In the genomic region with DNA sequence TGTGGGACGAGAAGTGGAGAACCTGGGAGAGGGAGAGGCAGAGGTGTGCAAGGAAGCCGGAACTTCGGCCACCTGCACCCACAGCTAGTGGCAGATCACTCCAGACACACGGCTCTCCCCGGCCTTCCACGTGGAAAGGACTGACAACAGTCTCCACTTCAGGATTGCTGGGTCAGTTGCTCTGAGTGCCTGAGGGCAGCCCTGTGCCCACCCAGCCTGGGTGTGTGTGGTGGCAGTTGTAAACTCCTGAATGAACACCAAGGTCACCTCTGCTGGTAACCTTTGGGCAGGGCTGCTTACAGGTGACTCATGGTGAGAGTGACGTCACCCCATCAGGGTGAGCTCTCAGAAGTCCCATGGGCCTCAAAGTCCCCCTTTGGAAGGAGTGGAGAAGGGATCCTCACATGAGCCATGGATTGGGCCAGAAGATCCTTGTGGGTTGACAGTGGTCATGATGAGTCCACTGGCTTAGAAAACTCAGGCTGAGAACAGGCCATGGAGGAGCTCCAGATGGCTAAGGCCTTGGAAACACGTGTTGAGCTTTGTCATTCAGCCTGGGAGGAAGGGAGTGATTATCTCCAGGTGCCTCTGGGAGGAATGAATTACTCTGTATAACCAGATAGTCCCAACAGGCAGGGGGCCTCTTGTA, we compare ENCODE assay signal across 12 cellular contexts.
DNase-seq lines count a peak whose midpoint lies in the region; ATAC-seq and TF ChIP-seq lines count a peak whose summit lies in the region.
"Had no signal": no experiment of that assay in that cellular context is flagged by ENCODE, and none has a peak within 500 bp of the region (broad histone marks: within the 10 kb centered on the region; RNA-seq: fewer than 3 reads in every experiment).

No MANE protein-coding gene starts in this region.

- H3K36me3 ChIP-seq in OCI-LY1 (ENCODE audit: insufficient read depth, low read length), result peaks cover 51% of the 10 kb centered on the region; the same call in 1 of the 2 replicates
- H3K36me3 ChIP-seq in SK-N-SH (replicated peaks in 1 of 2; ENCODE audit: control insufficient read depth in 1 of 2, insufficient read depth in 2 of 2, low read length in 1 of 2), result peaks cover 0 to 17% of the 10 kb centered on the region in 2 experiments

- no peak for TF ChIP-seq RAD21 in SK-N-SH (IDR thresholded peaks at IDR 0.05; ENCODE audit: low read length)

- no peak overlapping the region for H3K4me3 Mint-ChIP-seq in stimulated activated memory B cell treated with anti-CD40 and anti-IgM and Interleukin-4, amounts not matched to agents 10 μg/mL and 1 μg/mL and 100 μg/mL, for 72 hours

- H3K4me1 ChIP-seq in OCI-LY1 (ENCODE audit: insufficient read depth, low read length, severe bottlenecking) (peaks cover 55% of the 10 kb centered on the region), SK-N-SH (ENCODE audit: control insufficient read depth in 1 of 2, insufficient read depth in 2 of 2, low read depth in 1 of 2, low read length in 1 of 2) (peaks cover 3 to 36% of the 10 kb centered on the region in 2 experiments; a peak in 2 of 4 replicates)

- H3K27me3 ChIP-seq in OCI-LY1 (ENCODE audit: insufficient read depth, low read length) (no peaks in the 10 kb centered on the region), SK-N-SH (ENCODE audit: insufficient read depth) (no peaks in the 10 kb centered on the region)
- H3K27me3 ChIP-seq: ascending aorta had no signal

- no peaks in the 10 kb centered on the region for H3K27me3 Mint-ChIP-seq in stimulated activated memory B cell treated with anti-CD40 and anti-IgM and Interleukin-4, amounts not matched to agents 10 μg/mL and 1 μg/mL and 100 μg/mL, for 72 hours

- TF ChIP-seq EP300 in SK-N-SH (IDR thresholded peaks at IDR 0.05; ENCODE audit: borderline replicate concordance in 1 of 2, low read depth in 1 of 2, low read length in 1 of 2), result no peak

- H3K27ac ChIP-seq in OCI-LY1 (ENCODE audit: low read depth, low read length, poor library complexity, severe bottlenecking) (peak overlapping the region; percentile 80), SK-N-SH (ENCODE audit: low read depth in 2 of 2, low read length in 1 of 2) (no peak overlapping the region; a peak in 1 of 4 replicates)
- H3K27ac ChIP-seq: ascending aorta, C4-2B had no signal

- WGBS in SK-N-SH (ENCODE audit: low lambda C conversion rate), result 96% methylated on average over 6 of the region's 8 CpGs

- H3K4me2 ChIP-seq in OCI-LY1 (ENCODE audit: low read length) (no peak overlapping the region), SK-N-SH (no peak overlapping the region)

- no peaks in the 10 kb centered on the region for H4K20me1 ChIP-seq in OCI-LY1 (ENCODE audit: insufficient read depth, low read length)
- peaks cover 17% of the 10 kb centered on the region; the same call in 1 of the 2 replicates for H4K20me1 ChIP-seq in SK-N-SH (ENCODE audit: insufficient read depth)

- DNase-seq in activated naive CD4-positive, alpha-beta T cell treated with Interleukin-2 at 50 U/mL for 16 hours, result peak; percentile 27
- no peak for DNase-seq in activated naive CD4-positive, alpha-beta T cell (lab: John Stamatoyannopoulos, UW)
- DNase-seq in epithelial cell of esophagus (ENCODE audit: low read depth), result peak; percentile 67
- DNase-seq in iPS-NIHi7 (ENCODE audit: extremely low spot score), result no peak
- DNase-seq in SK-N-SH, result no peak
- DNase-seq: head of caudate nucleus, NCI-H1092 treated with DMSO at 0.1 percent for 48 hours had no signal

- H3K4me3 ChIP-seq in OCI-LY1 (ENCODE audit: low read depth, low read length, poor library complexity, severe bottlenecking) (no peak overlapping the region), epithelial cell of esophagus (ENCODE audit: low read length) (no peak overlapping the region), SK-N-SH (ENCODE audit: low read depth in 2 of 2, low read length in 1 of 2) (no peak overlapping the region)
- H3K4me3 ChIP-seq: ascending aorta had no signal

- H3F3A ChIP-seq in OCI-LY1 (ENCODE audit: insufficient read depth, low read length), result no peaks in the 10 kb centered on the region
- no peaks in the 10 kb centered on the region for H3F3A ChIP-seq in SK-N-SH (replicated peaks; ENCODE audit: insufficient read depth)

- no peak for TF ChIP-seq CTCF in OCI-LY1 (IDR thresholded peaks at IDR 0.05; ENCODE audit: low read length)
- TF ChIP-seq CTCF in epithelial cell of esophagus (IDR thresholded peaks at IDR 0.05; ENCODE audit: insufficient read depth, low read depth, low read length, missing control alignments), result no peak
- no peak for TF ChIP-seq CTCF in SK-N-SH (IDR thresholded peaks at IDR 0.05)

- H3K4me1 Mint-ChIP-seq in stimulated activated memory B cell treated with anti-CD40 and anti-IgM and Interleukin-4, amounts not matched to agents 10 μg/mL and 1 μg/mL and 100 μg/mL, for 72 hours, result peaks cover 49% of the 10 kb centered on the region

- peak; percentile 31 for ATAC-seq in stimulated activated memory B cell treated with anti-CD40 and anti-IgM and Interleukin-4, amounts not matched to agents 10 μg/mL and 1 μg/mL and 100 μg/mL, for 72 hours
- no peak for ATAC-seq in GM21390 (IDR thresholded peaks at IDR 0.05; ENCODE audit: unreplicated experiment)

- H3K9me3 Mint-ChIP-seq in stimulated activated memory B cell treated with anti-CD40 and anti-IgM and Interleukin-4, amounts not matched to agents 10 μg/mL and 1 μg/mL and 100 μg/mL, for 72 hours, result no peaks in the 10 kb centered on the region

- H3K36me3 Mint-ChIP-seq in stimulated activated memory B cell treated with anti-CD40 and anti-IgM and Interleukin-4, amounts not matched to agents 10 μg/mL and 1 μg/mL and 100 μg/mL, for 72 hours, result peaks cover 21% of the 10 kb centered on the region

- H3K9me3 ChIP-seq in OCI-LY1 (ENCODE audit: low read length), result no peaks in the 10 kb centered on the region
- H3K9me3 ChIP-seq in SK-N-SH, result no peaks in the 10 kb centered on the region
- H3K9me3 ChIP-seq: ascending aorta had no signal

- no peak overlapping the region; the same call in 1 of the 2 replicates for H3K9ac ChIP-seq in OCI-LY1 (ENCODE audit: low read length)
- H3K9ac ChIP-seq in SK-N-SH, result no peak overlapping the region

- CTCF ChIA-PET in SK-N-SH (lab: Yijun Ruan, JAX), result interaction anchor here (0.6 to 2.3 kb wide), 7 partner anchors 10 to 73 kb away, joined by 3 to 10 read pairs (median 3); no protein-coding TSS in a partner anchor

- H3K79me2 ChIP-seq in OCI-LY1 (ENCODE audit: insufficient read depth, low read length) (peaks cover 32% of the 10 kb centered on the region), SK-N-SH (ENCODE audit: insufficient read depth) (peaks cover 24% of the 10 kb centered on the region; the same call in 1 of the 2 replicates)

- no peak overlapping the region for H3K27ac Mint-ChIP-seq in stimulated activated memory B cell treated with anti-CD40 and anti-IgM and Interleukin-4, amounts not matched to agents 10 μg/mL and 1 μg/mL and 100 μg/mL, for 72 hours

- no peak overlapping the region for H2AFZ ChIP-seq in OCI-LY1 (ENCODE audit: low read length)
- no peak overlapping the region for H2AFZ ChIP-seq in SK-N-SH (ENCODE audit: low read depth)

- H3K9me2 ChIP-seq in OCI-LY1 (ENCODE audit: low read depth, low read length) (no peaks in the 10 kb centered on the region), SK-N-SH (no peaks in the 10 kb centered on the region)

- POLR2A ChIA-PET in SK-N-SH (lab: Yijun Ruan, JAX), result no interaction called here

TF ChIP-seq in SK-N-SH, 30 proteins besides CTCF, POLR2A, EP300 and RAD21 (continues in another document):
- TF ChIP-seq POLR2AphosphoS5 (IDR thresholded peaks at IDR 0.05; ENCODE audit: low read depth, low read length) (no peak), RCOR1 (IDR thresholded peaks at IDR 0.05; ENCODE audit: low read length) (no peak), SMC3 (IDR thresholded peaks at IDR 0.05; ENCODE audit: low read depth, low read length) (no peak), FOXM1 (IDR thresholded peaks at IDR 0.05; ENCODE audit: low read depth) (no peak), MEF2A (IDR thresholded peaks at IDR 0.05; ENCODE audit: borderline replicate concordance, low read depth) (no peak), ELF1 (IDR thresholded peaks at IDR 0.05) (no peak), TAF1 (IDR thresholded peaks at IDR 0.05; ENCODE audit: borderline replicate concordance, low read depth, low read length) (no peak), SIN3A (IDR thresholded peaks at IDR 0.05; ENCODE audit: borderline replicate concordance, low read depth, low read length) (no peak), RFX5 (IDR thresholded peaks at IDR 0.05; ENCODE audit: low read length) (no peak), MXI1 (IDR thresholded peaks at IDR 0.05; ENCODE audit: low read depth, low read length) (no peak)
- TF ChIP-seq, protein P1, sequence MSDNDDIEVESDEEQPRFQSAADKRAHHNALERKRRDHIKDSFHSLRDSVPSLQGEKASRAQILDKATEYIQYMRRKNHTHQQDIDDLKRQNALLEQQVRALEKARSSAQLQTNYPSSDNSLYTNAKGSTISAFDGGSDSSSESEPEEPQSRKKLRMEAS (IDR thresholded peaks at IDR 0.05; ENCODE audit: low read depth), result no peak
- TF ChIP-seq, protein P2, sequence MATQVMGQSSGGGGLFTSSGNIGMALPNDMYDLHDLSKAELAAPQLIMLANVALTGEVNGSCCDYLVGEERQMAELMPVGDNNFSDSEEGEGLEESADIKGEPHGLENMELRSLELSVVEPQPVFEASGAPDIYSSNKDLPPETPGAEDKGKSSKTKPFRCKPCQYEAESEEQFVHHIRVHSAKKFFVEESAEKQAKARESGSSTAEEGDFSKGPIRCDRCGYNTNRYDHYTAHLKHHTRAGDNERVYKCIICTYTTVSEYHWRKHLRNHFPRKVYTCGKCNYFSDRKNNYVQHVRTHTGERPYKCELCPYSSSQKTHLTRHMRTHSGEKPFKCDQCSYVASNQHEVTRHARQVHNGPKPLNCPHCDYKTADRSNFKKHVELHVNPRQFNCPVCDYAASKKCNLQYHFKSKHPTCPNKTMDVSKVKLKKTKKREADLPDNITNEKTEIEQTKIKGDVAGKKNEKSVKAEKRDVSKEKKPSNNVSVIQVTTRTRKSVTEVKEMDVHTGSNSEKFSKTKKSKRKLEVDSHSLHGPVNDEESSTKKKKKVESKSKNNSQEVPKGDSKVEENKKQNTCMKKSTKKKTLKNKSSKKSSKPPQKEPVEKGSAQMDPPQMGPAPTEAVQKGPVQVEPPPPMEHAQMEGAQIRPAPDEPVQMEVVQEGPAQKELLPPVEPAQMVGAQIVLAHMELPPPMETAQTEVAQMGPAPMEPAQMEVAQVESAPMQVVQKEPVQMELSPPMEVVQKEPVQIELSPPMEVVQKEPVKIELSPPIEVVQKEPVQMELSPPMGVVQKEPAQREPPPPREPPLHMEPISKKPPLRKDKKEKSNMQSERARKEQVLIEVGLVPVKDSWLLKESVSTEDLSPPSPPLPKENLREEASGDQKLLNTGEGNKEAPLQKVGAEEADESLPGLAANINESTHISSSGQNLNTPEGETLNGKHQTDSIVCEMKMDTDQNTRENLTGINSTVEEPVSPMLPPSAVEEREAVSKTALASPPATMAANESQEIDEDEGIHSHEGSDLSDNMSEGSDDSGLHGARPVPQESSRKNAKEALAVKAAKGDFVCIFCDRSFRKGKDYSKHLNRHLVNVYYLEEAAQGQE (IDR thresholded peaks at IDR 0.05; ENCODE audit: low read depth, low read length), result no peak

Comparison
In these comparisons a context has a peak if more than half of its experiments do, and no peak if none do; other contexts are left out.
1. DNase-seq: peak in activated naive CD4-positive, alpha-beta T cell treated with Interleukin-2 at 50 U/mL for 16 hours (single experiment) and epithelial cell of esophagus (single experiment); none in activated naive CD4-positive, alpha-beta T cell (0 of 4), iPS-NIHi7 (single experiment) and SK-N-SH (single experiment).